Comparison of ENCODE assay signal across 8 cellular contexts in the genomic region with DNA sequence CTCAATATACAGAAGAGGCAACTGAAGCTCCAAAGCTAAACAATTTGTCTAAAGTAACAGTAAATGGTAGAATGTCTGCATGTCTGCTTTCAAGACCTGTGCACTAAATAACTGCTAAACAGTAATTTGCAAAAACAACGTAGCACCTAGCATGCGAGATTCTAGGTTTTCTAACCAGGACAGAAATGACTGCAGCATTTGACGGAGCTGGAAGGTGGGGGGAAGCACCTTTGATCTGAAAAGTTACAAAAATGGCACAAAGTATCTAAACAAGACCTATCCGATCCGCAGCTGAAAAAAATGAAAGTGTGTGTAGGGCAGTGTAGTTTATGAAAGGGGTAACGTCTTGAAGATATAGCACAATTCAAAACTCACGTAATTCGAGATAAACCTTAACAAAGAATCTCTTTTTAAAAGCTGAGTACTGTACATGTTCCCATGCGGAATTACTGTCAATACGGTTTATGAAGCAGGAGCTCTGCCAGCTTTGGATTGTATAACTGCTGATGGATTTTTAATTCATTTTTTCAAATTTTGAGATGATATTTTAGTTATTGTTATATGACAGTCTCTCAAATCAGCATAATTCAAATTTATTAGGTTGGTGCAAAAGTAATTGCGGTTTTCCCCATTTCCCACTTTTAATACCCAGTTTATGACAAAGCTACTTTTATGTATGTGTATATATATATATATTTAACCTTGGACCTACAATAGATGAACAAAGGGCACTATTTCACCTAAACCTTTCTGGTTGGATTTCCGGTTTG. TPM values are rescaled to one million over a fixed set of nuclear protein-coding genes. Genes with fewer than 3 reads are reported as not detected.
A peak's percentile ranks its signal among the peaks of the same experiment; 100 is the strongest.
DNase-seq lines count a peak whose midpoint lies in the region; ATAC-seq and TF ChIP-seq lines count a peak whose summit lies in the region.

No MANE protein-coding gene starts in this region.

- H3K9me3 ChIP-seq in skeletal muscle tissue (ENCODE audit: control insufficient read depth in 3 of 3, low read length in 3 of 3): no peaks in the 10 kb centered on the region

- DNase-seq in SK-MEL-5 (ENCODE audit: low read depth, low spot score) (peak; percentile 53), fibroblast of pulmonary artery (ENCODE audit: low read depth) (no peak), kidney glomerular epithelial cell (lab: John Stamatoyannopoulos, UW) (no peak), islet precursor cell (no peak), NOMO-1 treated with dmso at 0.1 percent for 144 hours (lab: John Stamatoyannopoulos, UW; ENCODE audit: unreplicated experiment) (no peak)

- ATAC-seq in GM21723 (IDR thresholded peaks at IDR 0.05; ENCODE audit: unreplicated experiment) (peak; percentile 28), GM21786 (IDR thresholded peaks at IDR 0.05; ENCODE audit: unreplicated experiment) (no peak)

- in situ Hi-C loops in SK-MEL-5 (cut with HindIII; ENCODE audit: low pct_unique_long_range_greater_than_20kb, low sequenced_read_pairs): no loop called here

- H3K4me1 ChIP-seq in skeletal muscle tissue (ENCODE audit: control insufficient read depth in 3 of 3, insufficient read depth in 3 of 3, low read length in 3 of 3): peaks cover 40 to 60% (median 57%) of the 10 kb centered on the region in 3 donors

- H3K4me3 ChIP-seq in fibroblast of pulmonary artery (replicated peaks; ENCODE audit: low read depth, low read length): peak overlapping the region; percentile 64
- peak overlapping the region; percentile 75 to 83 (median 78) for H3K4me3 ChIP-seq in skeletal muscle tissue (ENCODE audit: low read length in 3 of 3)

- peak overlapping the region; percentile 83 to 89 (median 89) for H3K9ac ChIP-seq in skeletal muscle tissue (ENCODE audit: low read depth in 1 of 3, low read length in 3 of 3)

- no peaks in the 10 kb centered on the region for H3K36me3 ChIP-seq in skeletal muscle tissue (ENCODE audit: control insufficient read depth in 3 of 3, insufficient read depth in 3 of 3, low read length in 3 of 3)

- H3K27me3 ChIP-seq in skeletal muscle tissue (ENCODE audit: control insufficient read depth in 3 of 3, insufficient read depth in 3 of 3, low read length in 3 of 3): no peaks in the 10 kb centered on the region

- TF ChIP-seq CTCF in fibroblast of pulmonary artery (IDR thresholded peaks at IDR 0.05; ENCODE audit: low read length, missing control alignments): no peak

- H3K27ac ChIP-seq in skeletal muscle tissue (ENCODE audit: low read depth, low read length): peak overlapping the region; percentile 92

RNA-seq across cellular contexts. Expression of a gene that starts 1.1 kb away (rescaled TPM):
- total RNA-seq in SK-MEL-5 (2014; rRNA removed; shearing (Covaris generic)): 558 and 643 TPM in 2 replicates
- 337 and 389 TPM in 2 replicates for polyA plus RNA-seq in SK-MEL-5 (2015; cell fraction: cytosol; rRNA removed)
- polyA plus RNA-seq in SK-MEL-5 (2015; cell fraction: nucleus; rRNA removed): 252 and 324 TPM in 2 replicates
- 37.6 TPM for total RNA-seq in skeletal muscle tissue

RNA-seq across cellular contexts. Expression of a gene that starts 53.8 kb away (rescaled TPM):
- total RNA-seq in SK-MEL-5 (2014; rRNA removed; shearing (Covaris generic)): 974 and 1,047 TPM in 2 replicates
- polyA plus RNA-seq in SK-MEL-5 (2015; cell fraction: cytosol; rRNA removed): 806 and 839 TPM in 2 replicates
- 667 and 709 TPM in 2 replicates for polyA plus RNA-seq in SK-MEL-5 (2015; cell fraction: nucleus; rRNA removed)
- total RNA-seq in skeletal muscle tissue: 267 TPM

Comparison
In these comparisons a context has a peak if more than half of its experiments do, and no peak if none do; other contexts are left out.
1. RNA of a gene that starts 1.1 kb away (total RNA-seq): 558 to 643 TPM in SK-MEL-5; 37.6 TPM in skeletal muscle tissue (single experiment); every median in the first group is over 10 times any median in the second.